14 cellular contexts compared by ENCODE assay signal in genomic region chr14:21258889-21259787, GRCh38. TPM values are rescaled to one million over a fixed set of nuclear protein-coding genes. Genes with fewer than 3 reads are reported as not detected.
DNase-seq lines count a peak whose midpoint lies in the region; ATAC-seq, FAIRE-seq and TF ChIP-seq lines count a peak whose summit lies in the region.
"Had no signal": no experiment of that assay in that cellular context is flagged by ENCODE, and none has a peak within 500 bp of the region (broad histone marks: within the 10 kb centered on the region; RNA-seq: fewer than 3 reads in every experiment).

No MANE protein-coding gene starts in this region.

- CTCF ChIA-PET in A549 (lab: Yijun Ruan, JAX): no interaction called here
- CTCF ChIA-PET in activated CD8-positive, alpha-beta T cell treated with anti-CD3 and anti-CD28 coated beads, Interleukin-2, amount 10 ng/mL, durations not matched to agents 7 days and 5 days (lab: Charles Lee): interaction anchor here (1.4 to 6.4 kb wide), 2 partner anchors 17 to 52 kb away, joined by 3 to 37 read pairs; no protein-coding TSS in a partner anchor

- WGBS in A549 (ENCODE audit: missing lambda C conversion rate): 85% methylated on average over 5 of the region's 5 CpGs

- H2AFZ ChIP-seq in DND-41 (ENCODE audit: low read depth, low read length): no peak overlapping the region

- no peak overlapping the region for H3K9ac ChIP-seq in DND-41 (ENCODE audit: low read depth, low read length)

- DNase-seq in A549 (ENCODE audit: low read depth in 1 of 2, low spot score in 1 of 2) (no peak), DND-41 (no peak), memory B cell (ENCODE audit: low spot score in 2 of 2) (no peak), HK-2 (ENCODE audit: unreplicated experiment) (no peak), GM10266 (ENCODE audit: extremely low spot score) (no peak)
- no peak for DNase-seq in activated CD8-positive, alpha-beta T cell treated with anti-CD3 and anti-CD28 coated beads, Interleukin-2, amount 10 ng/mL, durations not matched to agents 7 days and 5 days
- DNase-seq: cortex of kidney; NCI-H345; stimulated activated CD4-positive, alpha-beta T cell treated with anti-CD3 and anti-CD28 coated beads, Interleukin-15, amount 100 ng/mL, for 24 hours; stimulated activated CD8-positive, alpha-beta memory T cell treated with anti-CD3 and anti-CD28 coated beads, Interleukin-4, amount 100 ng/mL, for 48 hours; WERI-Rb-1 had no signal

- H4K20me1 ChIP-seq in DND-41 (ENCODE audit: insufficient read depth, low read length): peaks cover 92% of the 10 kb centered on the region

- no peak for TF ChIP-seq POLR2A in A549 (IDR thresholded peaks at IDR 0.05; ENCODE audit: low read length)

- no peaks in the 10 kb centered on the region for H3K9me3 ChIP-seq in A549
- no peaks in the 10 kb centered on the region for H3K9me3 ChIP-seq in DND-41 (ENCODE audit: insufficient read depth, low read length, severe bottlenecking)
- H3K9me3 ChIP-seq: neutrophil had no signal

- no peak for ATAC-seq in A549
- no peak for ATAC-seq in DND-41 (ENCODE audit: insufficient read depth, low read depth)
- ATAC-seq in activated CD8-positive, alpha-beta T cell treated with anti-CD3 and anti-CD28 coated beads, Interleukin-2, amount 10 ng/mL, durations not matched to agents 7 days and 5 days: no peak
- no peak for ATAC-seq in memory B cell (ENCODE audit: low read depth)
- ATAC-seq in HG03045 (IDR thresholded peaks at IDR 0.05; ENCODE audit: unreplicated experiment): no peak
- no peak for ATAC-seq in HG03354 (IDR thresholded peaks at IDR 0.05; ENCODE audit: poor library complexity, severe bottlenecking, unreplicated experiment)

- peak overlapping the region; percentile 18; the same call in 1 of the 3 replicates for H3K4me2 ChIP-seq in A549
- peak overlapping the region; percentile 37; the same call in 1 of the 2 replicates for H3K4me2 ChIP-seq in DND-41 (ENCODE audit: insufficient read depth, low read length)

- peaks cover 81% of the 10 kb centered on the region for H3K36me3 Mint-ChIP-seq in activated CD8-positive, alpha-beta T cell treated with anti-CD3 and anti-CD28 coated beads, Interleukin-2, amount 10 ng/mL, durations not matched to agents 7 days and 5 days (ENCODE audit: low read depth)
- peaks cover 39% of the 10 kb centered on the region for H3K36me3 Mint-ChIP-seq in memory B cell

- H3K4me3 ChIP-seq in A549 (no peak overlapping the region), DND-41 (ENCODE audit: low read depth in 1 of 2, low read length in 2 of 2) (no peak overlapping the region)

- POLR2A ChIA-PET in A549 (lab: Yijun Ruan, JAX): no interaction called here
- POLR2A ChIA-PET in activated CD8-positive, alpha-beta T cell treated with anti-CD3 and anti-CD28 coated beads, Interleukin-2, amount 10 ng/mL, durations not matched to agents 7 days and 5 days (lab: Charles Lee): no interaction called here

- TF ChIP-seq CTCF in A549 (IDR thresholded peaks at IDR 0.05): no peak
- TF ChIP-seq CTCF in DND-41 (IDR thresholded peaks at IDR 0.05; ENCODE audit: borderline replicate concordance, extremely low read depth, low read length, poor library complexity, severe bottlenecking): no peak
- no peak for TF ChIP-seq CTCF in GM10266 (IDR thresholded peaks at IDR 0.05; ENCODE audit: control insufficient read depth, insufficient read depth, low read depth, missing control alignments)

- H3K27ac Mint-ChIP-seq in activated CD8-positive, alpha-beta T cell treated with anti-CD3 and anti-CD28 coated beads, Interleukin-2, amount 10 ng/mL, durations not matched to agents 7 days and 5 days: no peak overlapping the region
- H3K27ac Mint-ChIP-seq in memory B cell: peak overlapping the region; percentile 84

- H3K36me3 ChIP-seq in DND-41 (ENCODE audit: insufficient read depth, low read length): peaks cover 94% of the 10 kb centered on the region

- peak overlapping the region; percentile 50 for H3K4me3 Mint-ChIP-seq in activated CD8-positive, alpha-beta T cell treated with anti-CD3 and anti-CD28 coated beads, Interleukin-2, amount 10 ng/mL, durations not matched to agents 7 days and 5 days
- H3K4me3 Mint-ChIP-seq in memory B cell: peak overlapping the region; percentile 4

- H3K27me3 Mint-ChIP-seq in activated CD8-positive, alpha-beta T cell treated with anti-CD3 and anti-CD28 coated beads, Interleukin-2, amount 10 ng/mL, durations not matched to agents 7 days and 5 days (ENCODE audit: low read depth): no peaks in the 10 kb centered on the region
- H3K27me3 Mint-ChIP-seq in memory B cell: no peaks in the 10 kb centered on the region

- H3K4me1 ChIP-seq in A549 (peaks cover 76% of the 10 kb centered on the region), DND-41 (ENCODE audit: insufficient read depth, low read length) (peaks cover 68% of the 10 kb centered on the region)

- no peaks in the 10 kb centered on the region for H3K27me3 ChIP-seq in DND-41 (ENCODE audit: insufficient read depth, low read length, poor library complexity)
- H3K27me3 ChIP-seq: neutrophil had no signal

- peaks cover 81% of the 10 kb centered on the region for H3K4me1 Mint-ChIP-seq in activated CD8-positive, alpha-beta T cell treated with anti-CD3 and anti-CD28 coated beads, Interleukin-2, amount 10 ng/mL, durations not matched to agents 7 days and 5 days (ENCODE audit: low read depth)
- H3K4me1 Mint-ChIP-seq in memory B cell: peaks cover 53% of the 10 kb centered on the region

- FAIRE-seq in A549 (lab: Jason Lieb, UNC): no peak

- no peak overlapping the region for H3K27ac ChIP-seq in A549
- H3K27ac ChIP-seq in DND-41 (ENCODE audit: low read length): no peak overlapping the region
- H3K27ac ChIP-seq: neutrophil, WERI-Rb-1 had no signal

- TF ChIP-seq EP300 in A549 (IDR thresholded peaks at IDR 0.05): no peak

- H3K9me3 Mint-ChIP-seq in activated CD8-positive, alpha-beta T cell treated with anti-CD3 and anti-CD28 coated beads, Interleukin-2, amount 10 ng/mL, durations not matched to agents 7 days and 5 days (ENCODE audit: insufficient read depth): no peaks in the 10 kb centered on the region
- H3K9me3 Mint-ChIP-seq in memory B cell: no peaks in the 10 kb centered on the region

- peaks cover 99% of the 10 kb centered on the region for H3K79me2 ChIP-seq in DND-41 (ENCODE audit: insufficient read depth, low read length)

- no peak for TF ChIP-seq RAD21 in A549 (conservative IDR thresholded peaks at IDR 0.05 in 1 of 2, IDR thresholded peaks at IDR 0.05 in 1 of 2)

TF ChIP-seq in A549, 52 proteins besides CTCF, POLR2A, EP300 and RAD21:
- TF ChIP-seq TFCP2L1 (CRISPR knock-in tag; IDR thresholded peaks at IDR 0.05): peak; percentile 36; the same call in 1 of the 2 replicates
- no peak for TF ChIP-seq NR3C1 (IDR thresholded peaks at IDR 0.05)
- peak; percentile 95 for TF ChIP-seq POLR2AphosphoS2 (conservative IDR thresholded peaks at IDR 0.05; ENCODE audit: low read length)
- TF ChIP-seq NPAS2 (CRISPR knock-in tag; IDR thresholded peaks at IDR 0.05; ENCODE audit: borderline replicate concordance): no peak
- no peak for TF ChIP-seq GATA3 (IDR thresholded peaks at IDR 0.05; ENCODE audit: borderline replicate concordance)

RNA-seq across cellular contexts. Expression of gene HNRNPC, which starts 10.1 kb away (rescaled TPM):
- polyA plus RNA-seq in A549 (2011; rRNA removed) (1,057 and 1,207 TPM in 2 replicates), A549 (2017; fragmentation: RNase III; extraction: RNeasy Plus Mini Kit Qiagen cat#74134 plus additional on column Dnase treatment) (1,069 to 1,196 TPM (median 1,087 TPM) in 3 replicates)
- 399 and 453 TPM in 2 replicates for polyA plus RNA-seq in A549 (2012; cell fraction: cytosol; rRNA removed)
- polyA plus RNA-seq in A549 (2012; cell fraction: nucleus; rRNA removed): 407 and 724 TPM in 2 replicates
- 580 and 783 TPM in 2 replicates for polyA minus RNA-seq in A549 (2011; rRNA and poly(A)+ RNA removed)
- total RNA-seq in activated CD8-positive, alpha-beta T cell treated with anti-CD3 and anti-CD28 coated beads, Interleukin-2, amount 10 ng/mL, durations not matched to agents 7 days and 5 days: 100 to 1,000 TPM; 768 to 782 TPM

RNA-seq across cellular contexts. Expression of gene RPGRIP1, which starts 20.7 kb away (rescaled TPM):
- 0.87 and 1.5 TPM in 2 replicates for polyA plus RNA-seq in A549 (2011; rRNA removed)
- polyA plus RNA-seq in A549 (2012; cell fraction: cytosol; rRNA removed): 0.20 and 0.23 TPM in 2 replicates
- polyA plus RNA-seq in A549 (2012; cell fraction: nucleus; rRNA removed): 0.22 and 0.30 TPM in 2 replicates
- 0.26 to 0.37 TPM (median 0.26 TPM) in 3 replicates for polyA plus RNA-seq in A549 (2017; fragmentation: RNase III; extraction: RNeasy Plus Mini Kit Qiagen cat#74134 plus additional on column Dnase treatment)
- 0.29 and 1.4 TPM in 2 replicates for polyA minus RNA-seq in A549 (2011; rRNA and poly(A)+ RNA removed)
- total RNA-seq in activated CD8-positive, alpha-beta T cell treated with anti-CD3 and anti-CD28 coated beads, Interleukin-2, amount 10 ng/mL, durations not matched to agents 7 days and 5 days: not detected
